ENCODE assay signal across 2 cellular contexts in genomic region chr9:34227445-34227844, GRCh38.
TF ChIP-seq lines count a peak whose summit lies in the region.

No MANE protein-coding gene starts in this region.

TF ChIP-seq in HCT116, 20 proteins besides CTCF, POLR2A, EP300 and RAD21:
- no peak for TF ChIP-seq SP1 (IDR thresholded peaks at IDR 0.05; ENCODE audit: low read depth)
- TF ChIP-seq TCF7L2 (IDR thresholded peaks at IDR 0.05; ENCODE audit: borderline replicate concordance, extremely low read depth, insufficient read depth, insufficient read length): no peak
- TF ChIP-seq EZH2phosphoT487 (IDR thresholded peaks at IDR 0.05; ENCODE audit: borderline replicate concordance): no peak
- no peak for TF ChIP-seq ZBTB33 (IDR thresholded peaks at IDR 0.05; ENCODE audit: extremely low read depth, insufficient replicate concordance, low read length)
- no peak for TF ChIP-seq FOSL1 (IDR thresholded peaks at IDR 0.05; ENCODE audit: low read depth)
- no peak for TF ChIP-seq ZFX (IDR thresholded peaks at IDR 0.05)
- no peak for TF ChIP-seq ATF3 (IDR thresholded peaks at IDR 0.05)
- no peak for TF ChIP-seq EGR1 (IDR thresholded peaks at IDR 0.05; ENCODE audit: low read depth)
- TF ChIP-seq MAX (IDR thresholded peaks at IDR 0.05): no peak
- no peak for TF ChIP-seq EZH2 (IDR thresholded peaks at IDR 0.05)
- no peak for TF ChIP-seq ELF1 (IDR thresholded peaks at IDR 0.05; ENCODE audit: borderline replicate concordance, low read depth)

TF ChIP-seq in GM12878, 131 proteins besides CTCF, POLR2A, EP300 and RAD21:
- no peak for TF ChIP-seq RB1 (IDR thresholded peaks at IDR 0.05; ENCODE audit: borderline replicate concordance)
- TF ChIP-seq HSF1 (IDR thresholded peaks at IDR 0.05; ENCODE audit: low read depth, low read length): no peak
- TF ChIP-seq ZNF207 (IDR thresholded peaks at IDR 0.05; ENCODE audit: borderline replicate concordance): no peak
- TF ChIP-seq POU2F2 (IDR thresholded peaks at IDR 0.05; ENCODE audit: borderline replicate concordance, low read depth, low read length): no peak
- no peak for TF ChIP-seq RELB (IDR thresholded peaks at IDR 0.05; ENCODE audit: low read depth)
- no peak for TF ChIP-seq HDAC2 (IDR thresholded peaks at IDR 0.05)
- no peak for TF ChIP-seq NR2C2 (IDR thresholded peaks at IDR 0.05; ENCODE audit: borderline replicate concordance, control insufficient read depth, insufficient read length, low read depth)
- no peak for TF ChIP-seq CREM (IDR thresholded peaks at IDR 0.05; ENCODE audit: low read depth)
- no peak for TF ChIP-seq RAD51 (IDR thresholded peaks at IDR 0.05)
TF ChIP-seq in GM12878: peak in this region for 0.
